17 cellular contexts compared by ENCODE assay signal in genomic region chr1:17529381-17529780, GRCh38. TPM values are rescaled to one million over a fixed set of nuclear protein-coding genes. Genes with fewer than 3 reads are reported as not detected.
DNase-seq lines count a peak whose midpoint lies in the region; ATAC-seq, FAIRE-seq and TF ChIP-seq lines count a peak whose summit lies in the region.
"Had no signal": no experiment of that assay in that cellular context is flagged by ENCODE, and none has a peak within 500 bp of the region (broad histone marks: within the 10 kb centered on the region; RNA-seq: fewer than 3 reads in every experiment).

No MANE protein-coding gene starts in this region.

- BruUV-seq in HCT116 (replicated peaks; lab: Mats Ljungman, UMichigan): no TSS peak

- peaks cover 41% of the 10 kb centered on the region for H3K4me1 Mint-ChIP-seq in nephron
- no peaks in the 10 kb centered on the region for H3K4me1 Mint-ChIP-seq in activated T-helper 1 cell treated with anti-CD3 and anti-CD28 coated beads, Interleukin-12 subunit alpha, Interleukin-12 subunit beta, Interleukin-2, Interleukin-4 antibody, amounts not matched to agents 30 ng/mL and 10 ng/mL and 1 ng/mL, durations not matched to agents 14 hours and 24 hours and 36 hours (ENCODE audit: low read depth)
- H3K4me1 Mint-ChIP-seq: CD4-positive, CD25-positive, alpha-beta regulatory T cell had no signal

- H3K9ac ChIP-seq in HCT116 (ENCODE audit: low read length): peak overlapping the region; percentile 59
- H3K9ac ChIP-seq: BLaER1 treated with 17β-estradiol and CSF1 and Interleukin-3, amounts not matched to agents 10 nM and 100 nM had no signal

- ATAC-seq in HCT116 (peak; percentile 24), GM18498 (IDR thresholded peaks at IDR 0.05; ENCODE audit: unreplicated experiment) (no peak), HG02852 (IDR thresholded peaks at IDR 0.05; ENCODE audit: unreplicated experiment) (no peak)
- ATAC-seq: GM12878 had no signal

- no peak overlapping the region for H2AFZ ChIP-seq in HCT116 (ENCODE audit: low read depth, low read length, poor library complexity, severe bottlenecking)

- H3K9me3 Mint-ChIP-seq in nephron: no peaks in the 10 kb centered on the region
- no peaks in the 10 kb centered on the region for H3K9me3 Mint-ChIP-seq in activated T-helper 1 cell treated with anti-CD3 and anti-CD28 coated beads, Interleukin-12 subunit alpha, Interleukin-12 subunit beta, Interleukin-2, Interleukin-4 antibody, amounts not matched to agents 30 ng/mL and 10 ng/mL and 1 ng/mL, durations not matched to agents 14 hours and 24 hours and 36 hours
- H3K9me3 Mint-ChIP-seq: HFFc6 had no signal

- H3K27me3 Mint-ChIP-seq in nephron (ENCODE audit: low read depth): peaks cover 6% of the 10 kb centered on the region
- H3K27me3 Mint-ChIP-seq in activated T-helper 1 cell treated with anti-CD3 and anti-CD28 coated beads, Interleukin-12 subunit alpha, Interleukin-12 subunit beta, Interleukin-2, Interleukin-4 antibody, amounts not matched to agents 30 ng/mL and 10 ng/mL and 1 ng/mL, durations not matched to agents 14 hours and 24 hours and 36 hours (ENCODE audit: insufficient read depth): peaks cover 4% of the 10 kb centered on the region

- TF ChIP-seq CTCF in HCT116 (IDR thresholded peaks at IDR 0.05 in 2 of 3, conservative IDR thresholded peaks at IDR 0.05 in 1 of 3; ENCODE audit: borderline replicate concordance in 1 of 3, insufficient read depth in 1 of 3, low read depth in 2 of 3, low read length in 2 of 3) (no peak), bronchial epithelial cell (IDR thresholded peaks at IDR 0.05; ENCODE audit: insufficient read depth, low read length, severe bottlenecking) (no peak), nephron (IDR thresholded peaks at IDR 0.05; ENCODE audit: unreplicated experiment in 3 of 3) (no peak)

- DNase-seq in HCT116 (ENCODE audit: low read depth, low spot score) (no peak), bronchial epithelial cell (ENCODE audit: low read depth) (no peak), epithelial cell of prostate (ENCODE audit: low read depth, low spot score) (no peak), NCI-H1436 (lab: John Stamatoyannopoulos, UW) (no peak)
- no peak for DNase-seq in activated T-helper 1 cell treated with anti-CD3 and anti-CD28 coated beads, Interleukin-12 subunit alpha, Interleukin-12 subunit beta, Interleukin-2, Interleukin-4 antibody, amounts not matched to agents 30 ng/mL and 10 ng/mL and 1 ng/mL, durations not matched to agents 14 hours and 24 hours and 36 hours (ENCODE audit: low spot score)
- DNase-seq: ACHN; CD4-positive, CD25-positive, alpha-beta regulatory T cell; DMS79; GOT3; HFFc6 had no signal

- no peak overlapping the region for H3K4me3 Mint-ChIP-seq in nephron
- no peak overlapping the region for H3K4me3 Mint-ChIP-seq in activated T-helper 1 cell treated with anti-CD3 and anti-CD28 coated beads, Interleukin-12 subunit alpha, Interleukin-12 subunit beta, Interleukin-2, Interleukin-4 antibody, amounts not matched to agents 30 ng/mL and 10 ng/mL and 1 ng/mL, durations not matched to agents 14 hours and 24 hours and 36 hours
- H3K4me3 Mint-ChIP-seq: CD4-positive, CD25-positive, alpha-beta regulatory T cell; HFFc6 had no signal

- peak; percentile 32 for FAIRE-seq in bronchial epithelial cell (lab: Jason Lieb, UNC)
- FAIRE-seq: GM12878 had no signal

- H3K4me3 ChIP-seq in HCT116 (replicated peaks in 1 of 2; ENCODE audit: low read depth in 1 of 2, low read length in 2 of 2): peak overlapping the region in 1 of 2 experiments; percentile 41; a peak in 2 of 4 replicates
- H3K4me3 ChIP-seq in bronchial epithelial cell (ENCODE audit: low read depth, low read length): no peak overlapping the region
- H3K4me3 ChIP-seq: BLaER1 treated with 17β-estradiol and CSF1 and Interleukin-3, amounts not matched to agents 10 nM and 100 nM; GM12878; HAP-1 had no signal

- no peaks in the 10 kb centered on the region for H3K9me3 ChIP-seq in HCT116 (ENCODE audit: control insufficient read depth in 1 of 2, insufficient read depth in 1 of 2, low read depth in 1 of 2, low read length in 2 of 2)
- H3K9me3 ChIP-seq: BLaER1 treated with 17β-estradiol and CSF1 and Interleukin-3, amounts not matched to agents 10 nM and 100 nM; HAP-1 had no signal

- RAD21 ChIA-PET in HCT116 (lab: Charles Lee; ENCODE audit: low non-redundant PET in 1 of 2, low total read pairs in 2 of 2, uncharacterized antibody in 2 of 2, unreplicated experiment in 2 of 2): interaction anchor here in 1 of 2 experiments (0.6 to 0.7 kb wide), 3 partner anchors 21 to 158 kb away, joined by 3 to 4 read pairs (median 3); no protein-coding TSS in a partner anchor

- H3K27ac Mint-ChIP-seq in nephron: peak overlapping the region in 2 of 3 experiments; percentile 45 to 61
- H3K27ac Mint-ChIP-seq in activated T-helper 1 cell treated with anti-CD3 and anti-CD28 coated beads, Interleukin-12 subunit alpha, Interleukin-12 subunit beta, Interleukin-2, Interleukin-4 antibody, amounts not matched to agents 30 ng/mL and 10 ng/mL and 1 ng/mL, durations not matched to agents 14 hours and 24 hours and 36 hours: no peak overlapping the region
- H3K27ac Mint-ChIP-seq: CD4-positive, CD25-positive, alpha-beta regulatory T cell; HFFc6 had no signal

- CTCF ChIA-PET in HCT116 (lab: Charles Lee): interaction anchor here (0.6 to 0.7 kb wide), 2 partner anchors 29 to 304 kb away, joined by 3 to 5 read pairs; no protein-coding TSS in a partner anchor

- peaks cover 63 to 98% of the 10 kb centered on the region in 2 experiments for H3K4me1 ChIP-seq in HCT116 (ENCODE audit: control insufficient read depth in 1 of 2, insufficient read depth in 2 of 2, low read length in 2 of 2)
- H3K4me1 ChIP-seq: HAP-1 had no signal

- H3K36me3 ChIP-seq in HCT116 (ENCODE audit: control insufficient read depth in 1 of 2, insufficient read depth in 2 of 2, low read length in 2 of 2) (no peaks in the 10 kb centered on the region), bronchial epithelial cell (ENCODE audit: control insufficient read depth, insufficient read depth, low read length) (no peaks in the 10 kb centered on the region)
- H3K36me3 ChIP-seq: BLaER1 treated with 17β-estradiol and CSF1 and Interleukin-3, amounts not matched to agents 10 nM and 100 nM; HAP-1 had no signal

- H3K79me2 ChIP-seq in HCT116 (ENCODE audit: insufficient read depth, low read length): no peaks in the 10 kb centered on the region

- TF ChIP-seq POLR2A in HCT116 (IDR thresholded peaks at IDR 0.05; ENCODE audit: borderline replicate concordance, extremely low read depth, insufficient read depth, insufficient read length): no peak

- H3K27me3 ChIP-seq in HCT116 (ENCODE audit: insufficient read depth, low read length): no peaks in the 10 kb centered on the region
- H3K27me3 ChIP-seq in bronchial epithelial cell (ENCODE audit: control insufficient read depth, insufficient read depth, low read length): no peaks in the 10 kb centered on the region
- H3K27me3 ChIP-seq: BLaER1 treated with 17β-estradiol and CSF1 and Interleukin-3, amounts not matched to agents 10 nM and 100 nM had no signal

- H3K4me2 ChIP-seq in HCT116 (ENCODE audit: low read length): peak overlapping the region; percentile 85
- H3K4me2 ChIP-seq: BLaER1 treated with 17β-estradiol and CSF1 and Interleukin-3, amounts not matched to agents 10 nM and 100 nM had no signal

- POLR2A ChIA-PET in HCT116 (lab: Charles Lee): interaction anchor here (0.7 to 1.3 kb wide), 2 partner anchors 8 to 26 kb away, joined by 4 to 6 read pairs; no protein-coding TSS in a partner anchor

- no peak for TF ChIP-seq RAD21 in HCT116 (IDR thresholded peaks at IDR 0.05; ENCODE audit: low read depth)

- H3K36me3 Mint-ChIP-seq in nephron (ENCODE audit: low read depth): no peaks in the 10 kb centered on the region
- no peaks in the 10 kb centered on the region for H3K36me3 Mint-ChIP-seq in activated T-helper 1 cell treated with anti-CD3 and anti-CD28 coated beads, Interleukin-12 subunit alpha, Interleukin-12 subunit beta, Interleukin-2, Interleukin-4 antibody, amounts not matched to agents 30 ng/mL and 10 ng/mL and 1 ng/mL, durations not matched to agents 14 hours and 24 hours and 36 hours (ENCODE audit: low read depth)
- H3K36me3 Mint-ChIP-seq: CD4-positive, CD25-positive, alpha-beta regulatory T cell had no signal

- no peaks in the 10 kb centered on the region for H3K9me2 ChIP-seq in HCT116 (ENCODE audit: insufficient read depth)

- intact Hi-C loops in HCT116 (cut with micrococcal nuclease): no loop called here
- intact Hi-C loops in activated T-helper 1 cell treated with anti-CD3 and anti-CD28 coated beads, Interleukin-12 subunit alpha, Interleukin-12 subunit beta, Interleukin-2, Interleukin-4 antibody, amounts not matched to agents 30 ng/mL and 10 ng/mL and 1 ng/mL, durations not matched to agents 14 hours and 24 hours and 36 hours (cut with micrococcal nuclease): no loop called here

- H4K20me1 ChIP-seq in HCT116 (ENCODE audit: insufficient read depth): no peaks in the 10 kb centered on the region
- H4K20me1 ChIP-seq: BLaER1 treated with 17β-estradiol and CSF1 and Interleukin-3, amounts not matched to agents 10 nM and 100 nM had no signal

- peak overlapping the region; percentile 49 for H3K27ac ChIP-seq in HCT116 (ENCODE audit: low read depth, low read length)
- peak overlapping the region; percentile 47 for H3K27ac ChIP-seq in epithelial cell of prostate
- H3K27ac ChIP-seq: BLaER1 treated with 17β-estradiol and CSF1 and Interleukin-3, amounts not matched to agents 10 nM and 100 nM; HL-60 had no signal

TF ChIP-seq in HCT116, 20 proteins besides CTCF, POLR2A, EP300 and RAD21 (continues in another document):
- TF ChIP-seq YY1 (IDR thresholded peaks at IDR 0.05; ENCODE audit: extremely low read depth, insufficient replicate concordance, low read depth, low read length) (no peak), SRF (IDR thresholded peaks at IDR 0.05; ENCODE audit: low read depth) (no peak)

RNA-seq across cellular contexts. Expression of gene ARHGEF10L, which starts 10.1 kb away (rescaled TPM):
- 14.7 TPM for total RNA-seq in HCT116 (2021; ENCODE audit: unreplicated experiment)
- polyA plus RNA-seq in HCT116 (2012): 16.1 and 20.4 TPM in 2 replicates
- total RNA-seq in bronchial epithelial cell: 6.3 and 14.8 TPM in 2 replicates
- not detected in 2 replicates for total RNA-seq in activated T-helper 1 cell treated with anti-CD3 and anti-CD28 coated beads, Interleukin-12 subunit alpha, Interleukin-12 subunit beta, Interleukin-2, Interleukin-4 antibody, amounts not matched to agents 30 ng/mL and 10 ng/mL and 1 ng/mL, durations not matched to agents 14 hours and 24 hours and 36 hours
- total RNA-seq: CD4-positive, CD25-positive, alpha-beta regulatory T cell had no signal
- polyA plus RNA-seq: CD4-positive, CD25-positive, alpha-beta regulatory T cell had no signal
